In genomic region chr15:71455878-71456277, GRCh38 we compare ENCODE assay signal across 1 cellular context.
TF ChIP-seq lines count a peak whose summit lies in the region.

No MANE protein-coding gene starts in this region.

TF ChIP-seq in HepG2, 621 proteins besides CTCF, POLR2A, EP300 and RAD21 (continued from another document and continues in another):
- TF ChIP-seq, protein P1, sequence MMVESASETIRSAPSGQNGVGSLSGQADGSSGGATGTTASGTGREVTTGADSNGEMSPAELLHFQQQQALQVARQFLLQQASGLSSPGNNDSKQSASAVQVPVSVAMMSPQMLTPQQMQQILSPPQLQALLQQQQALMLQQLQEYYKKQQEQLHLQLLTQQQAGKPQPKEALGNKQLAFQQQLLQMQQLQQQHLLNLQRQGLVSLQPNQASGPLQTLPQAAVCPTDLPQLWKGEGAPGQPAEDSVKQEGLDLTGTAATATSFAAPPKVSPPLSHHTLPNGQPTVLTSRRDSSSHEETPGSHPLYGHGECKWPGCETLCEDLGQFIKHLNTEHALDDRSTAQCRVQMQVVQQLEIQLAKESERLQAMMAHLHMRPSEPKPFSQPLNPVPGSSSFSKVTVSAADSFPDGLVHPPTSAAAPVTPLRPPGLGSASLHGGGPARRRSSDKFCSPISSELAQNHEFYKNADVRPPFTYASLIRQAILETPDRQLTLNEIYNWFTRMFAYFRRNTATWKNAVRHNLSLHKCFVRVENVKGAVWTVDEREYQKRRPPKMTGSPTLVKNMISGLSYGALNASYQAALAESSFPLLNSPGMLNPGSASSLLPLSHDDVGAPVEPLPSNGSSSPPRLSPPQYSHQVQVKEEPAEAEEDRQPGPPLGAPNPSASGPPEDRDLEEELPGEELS (CRISPR knock-in tag; IDR thresholded peaks at IDR 0.05): peak; percentile 92
- TF ChIP-seq ZBTB2 (CRISPR knock-in tag; IDR thresholded peaks at IDR 0.05; ENCODE audit: low read depth): no peak
- TF ChIP-seq MED1 (CRISPR knock-in tag; IDR thresholded peaks at IDR 0.05): peak; percentile 69
- no peak for TF ChIP-seq SNRNP70 (IDR thresholded peaks at IDR 0.05; ENCODE audit: low read depth, low read length)
- TF ChIP-seq, protein P2, sequence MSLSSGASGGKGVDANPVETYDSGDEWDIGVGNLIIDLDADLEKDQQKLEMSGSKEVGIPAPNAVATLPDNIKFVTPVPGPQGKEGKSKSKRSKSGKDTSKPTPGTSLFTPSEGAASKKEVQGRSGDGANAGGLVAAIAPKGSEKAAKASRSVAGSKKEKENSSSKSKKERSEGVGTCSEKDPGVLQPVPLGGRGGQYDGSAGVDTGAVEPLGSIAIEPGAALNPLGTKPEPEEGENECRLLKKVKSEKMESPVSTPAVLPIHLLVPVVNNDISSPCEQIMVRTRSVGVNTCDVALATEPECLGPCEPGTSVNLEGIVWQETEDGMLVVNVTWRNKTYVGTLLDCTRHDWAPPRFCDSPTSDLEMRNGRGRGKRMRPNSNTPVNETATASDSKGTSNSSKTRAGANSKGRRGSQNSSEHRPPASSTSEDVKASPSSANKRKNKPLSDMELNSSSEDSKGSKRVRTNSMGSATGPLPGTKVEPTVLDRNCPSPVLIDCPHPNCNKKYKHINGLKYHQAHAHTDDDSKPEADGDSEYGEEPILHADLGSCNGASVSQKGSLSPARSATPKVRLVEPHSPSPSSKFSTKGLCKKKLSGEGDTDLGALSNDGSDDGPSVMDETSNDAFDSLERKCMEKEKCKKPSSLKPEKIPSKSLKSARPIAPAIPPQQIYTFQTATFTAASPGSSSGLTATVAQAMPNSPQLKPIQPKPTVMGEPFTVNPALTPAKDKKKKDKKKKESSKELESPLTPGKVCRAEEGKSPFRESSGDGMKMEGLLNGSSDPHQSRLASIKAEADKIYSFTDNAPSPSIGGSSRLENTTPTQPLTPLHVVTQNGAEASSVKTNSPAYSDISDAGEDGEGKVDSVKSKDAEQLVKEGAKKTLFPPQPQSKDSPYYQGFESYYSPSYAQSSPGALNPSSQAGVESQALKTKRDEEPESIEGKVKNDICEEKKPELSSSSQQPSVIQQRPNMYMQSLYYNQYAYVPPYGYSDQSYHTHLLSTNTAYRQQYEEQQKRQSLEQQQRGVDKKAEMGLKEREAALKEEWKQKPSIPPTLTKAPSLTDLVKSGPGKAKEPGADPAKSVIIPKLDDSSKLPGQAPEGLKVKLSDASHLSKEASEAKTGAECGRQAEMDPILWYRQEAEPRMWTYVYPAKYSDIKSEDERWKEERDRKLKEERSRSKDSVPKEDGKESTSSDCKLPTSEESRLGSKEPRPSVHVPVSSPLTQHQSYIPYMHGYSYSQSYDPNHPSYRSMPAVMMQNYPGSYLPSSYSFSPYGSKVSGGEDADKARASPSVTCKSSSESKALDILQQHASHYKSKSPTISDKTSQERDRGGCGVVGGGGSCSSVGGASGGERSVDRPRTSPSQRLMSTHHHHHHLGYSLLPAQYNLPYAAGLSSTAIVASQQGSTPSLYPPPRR (CRISPR knock-in tag; IDR thresholded peaks at IDR 0.05; ENCODE audit: borderline replicate concordance): peak; percentile 97
- no peak for TF ChIP-seq ZNF546 (CRISPR knock-in tag; conservative IDR thresholded peaks at IDR 0.05)
- no peak for TF ChIP-seq STAG1 (CRISPR knock-in tag; IDR thresholded peaks at IDR 0.05)
- no peak for TF ChIP-seq MTA3 (CRISPR knock-in tag; IDR thresholded peaks at IDR 0.05)
- no peak for TF ChIP-seq ZNF12 (CRISPR knock-in tag; IDR thresholded peaks at IDR 0.05)
- TF ChIP-seq CHD4 (IDR thresholded peaks at IDR 0.05; ENCODE audit: borderline replicate concordance, low read length): no peak
- no peak for TF ChIP-seq ZNF652 (CRISPR knock-in tag; IDR thresholded peaks at IDR 0.05; ENCODE audit: borderline replicate concordance, low read depth)
- TF ChIP-seq PRMT3 (CRISPR knock-in tag; IDR thresholded peaks at IDR 0.05; ENCODE audit: borderline replicate concordance, low read depth): no peak
- TF ChIP-seq, protein P3, sequence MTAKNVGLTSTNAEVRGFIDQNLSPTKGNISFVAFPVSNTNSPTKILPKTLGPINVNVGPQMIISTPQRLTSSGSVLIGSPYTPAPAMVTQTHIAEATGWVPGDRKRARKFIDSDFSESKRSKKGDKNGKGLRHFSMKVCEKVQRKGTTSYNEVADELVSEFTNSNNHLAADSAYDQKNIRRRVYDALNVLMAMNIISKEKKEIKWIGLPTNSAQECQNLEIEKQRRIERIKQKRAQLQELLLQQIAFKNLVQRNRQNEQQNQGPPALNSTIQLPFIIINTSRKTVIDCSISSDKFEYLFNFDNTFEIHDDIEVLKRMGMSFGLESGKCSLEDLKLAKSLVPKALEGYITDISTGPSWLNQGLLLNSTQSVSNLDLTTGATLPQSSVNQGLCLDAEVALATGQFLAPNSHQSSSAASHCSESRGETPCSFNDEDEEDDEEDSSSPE (CRISPR knock-in tag; IDR thresholded peaks at IDR 0.05): no peak
- TF ChIP-seq ZBTB3 (CRISPR knock-in tag; IDR thresholded peaks at IDR 0.05; ENCODE audit: borderline replicate concordance, low read depth): no peak
- TF ChIP-seq ZNF709 (CRISPR knock-in tag; IDR thresholded peaks at IDR 0.05): no peak
- TF ChIP-seq KAT8 (CRISPR knock-in tag; IDR thresholded peaks at IDR 0.05): no peak
- TF ChIP-seq ZNF235 (CRISPR knock-in tag; IDR thresholded peaks at IDR 0.05; ENCODE audit: borderline replicate concordance): no peak
- peak; percentile 83 for TF ChIP-seq TBX2 (CRISPR knock-in tag; IDR thresholded peaks at IDR 0.05; ENCODE audit: borderline replicate concordance)
- TF ChIP-seq, protein P4, sequence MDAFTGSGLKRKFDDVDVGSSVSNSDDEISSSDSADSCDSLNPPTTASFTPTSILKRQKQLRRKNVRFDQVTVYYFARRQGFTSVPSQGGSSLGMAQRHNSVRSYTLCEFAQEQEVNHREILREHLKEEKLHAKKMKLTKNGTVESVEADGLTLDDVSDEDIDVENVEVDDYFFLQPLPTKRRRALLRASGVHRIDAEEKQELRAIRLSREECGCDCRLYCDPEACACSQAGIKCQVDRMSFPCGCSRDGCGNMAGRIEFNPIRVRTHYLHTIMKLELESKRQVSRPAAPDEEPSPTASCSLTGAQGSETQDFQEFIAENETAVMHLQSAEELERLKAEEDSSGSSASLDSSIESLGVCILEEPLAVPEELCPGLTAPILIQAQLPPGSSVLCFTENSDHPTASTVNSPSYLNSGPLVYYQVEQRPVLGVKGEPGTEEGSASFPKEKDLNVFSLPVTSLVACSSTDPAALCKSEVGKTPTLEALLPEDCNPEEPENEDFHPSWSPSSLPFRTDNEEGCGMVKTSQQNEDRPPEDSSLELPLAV (CRISPR knock-in tag; conservative IDR thresholded peaks at IDR 0.05; ENCODE audit: low read depth): no peak
- TF ChIP-seq TARDBP (CRISPR knock-in tag; IDR thresholded peaks at IDR 0.05): peak; percentile 67
- TF ChIP-seq ATF6 (CRISPR knock-in tag; conservative IDR thresholded peaks at IDR 0.05): no peak
- no peak for TF ChIP-seq NFE2L2 (IDR thresholded peaks at IDR 0.05; ENCODE audit: low read length)
- TF ChIP-seq ZNF530 (CRISPR knock-in tag; IDR thresholded peaks at IDR 0.05; ENCODE audit: low read depth): no peak
- no peak for TF ChIP-seq ZNF660 (CRISPR knock-in tag; IDR thresholded peaks at IDR 0.05; ENCODE audit: borderline replicate concordance, low read depth)
- TF ChIP-seq MIER3 (CRISPR knock-in tag; IDR thresholded peaks at IDR 0.05; ENCODE audit: borderline replicate concordance): 0 out of 2 replicates have a peak, but pooled peaks have one; percentile 66
- TF ChIP-seq HNRNPLL (IDR thresholded peaks at IDR 0.05; ENCODE audit: low read depth, low read length, poor library complexity, severe bottlenecking): peak; percentile 43
- no peak for TF ChIP-seq HNF4G (IDR thresholded peaks at IDR 0.05; ENCODE audit: borderline replicate concordance, low read depth, low read length)
- no peak for TF ChIP-seq HNF4G (CRISPR knock-in tag; IDR thresholded peaks at IDR 0.05; ENCODE audit: borderline replicate concordance, low read depth)
- no peak for TF ChIP-seq FOXC1 (CRISPR knock-in tag; IDR thresholded peaks at IDR 0.05; ENCODE audit: borderline replicate concordance)
- no peak for TF ChIP-seq NFE2 (CRISPR knock-in tag; IDR thresholded peaks at IDR 0.05)
- TF ChIP-seq ZNF33B (CRISPR knock-in tag; IDR thresholded peaks at IDR 0.05): no peak
- peak; percentile 83 for TF ChIP-seq HDAC1 (CRISPR knock-in tag; IDR thresholded peaks at IDR 0.05)
- TF ChIP-seq DRAP1 (CRISPR knock-in tag; IDR thresholded peaks at IDR 0.05): no peak
- no peak for TF ChIP-seq ZC3H4 (CRISPR knock-in tag; IDR thresholded peaks at IDR 0.05; ENCODE audit: borderline replicate concordance)
- TF ChIP-seq, protein P5, sequence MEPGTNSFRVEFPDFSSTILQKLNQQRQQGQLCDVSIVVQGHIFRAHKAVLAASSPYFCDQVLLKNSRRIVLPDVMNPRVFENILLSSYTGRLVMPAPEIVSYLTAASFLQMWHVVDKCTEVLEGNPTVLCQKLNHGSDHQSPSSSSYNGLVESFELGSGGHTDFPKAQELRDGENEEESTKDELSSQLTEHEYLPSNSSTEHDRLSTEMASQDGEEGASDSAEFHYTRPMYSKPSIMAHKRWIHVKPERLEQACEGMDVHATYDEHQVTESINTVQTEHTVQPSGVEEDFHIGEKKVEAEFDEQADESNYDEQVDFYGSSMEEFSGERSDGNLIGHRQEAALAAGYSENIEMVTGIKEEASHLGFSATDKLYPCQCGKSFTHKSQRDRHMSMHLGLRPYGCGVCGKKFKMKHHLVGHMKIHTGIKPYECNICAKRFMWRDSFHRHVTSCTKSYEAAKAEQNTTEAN (CRISPR knock-in tag; conservative IDR thresholded peaks at IDR 0.05): no peak
- TF ChIP-seq TRIM24 (CRISPR knock-in tag; IDR thresholded peaks at IDR 0.05): peak; percentile 35; the same call in 1 of the 2 replicates
- no peak for TF ChIP-seq HNRNPL (IDR thresholded peaks at IDR 0.05; ENCODE audit: low read depth, low read length)
- TF ChIP-seq ZNF614 (CRISPR knock-in tag; IDR thresholded peaks at IDR 0.05; ENCODE audit: borderline replicate concordance): no peak
- TF ChIP-seq SIX4 (CRISPR knock-in tag; IDR thresholded peaks at IDR 0.05): 0 out of 2 replicates have a peak, but pooled peaks have one; percentile 41
- TF ChIP-seq GFI1 (CRISPR knock-in tag; IDR thresholded peaks at IDR 0.05; ENCODE audit: borderline replicate concordance): peak; percentile 92
- no peak for TF ChIP-seq ZNF557 (CRISPR knock-in tag; IDR thresholded peaks at IDR 0.05)
- no peak for TF ChIP-seq TMF1 (CRISPR knock-in tag; IDR thresholded peaks at IDR 0.05; ENCODE audit: low read depth)
- TF ChIP-seq NFATC3 (CRISPR knock-in tag; IDR thresholded peaks at IDR 0.05): no peak
- TF ChIP-seq, protein P6, sequence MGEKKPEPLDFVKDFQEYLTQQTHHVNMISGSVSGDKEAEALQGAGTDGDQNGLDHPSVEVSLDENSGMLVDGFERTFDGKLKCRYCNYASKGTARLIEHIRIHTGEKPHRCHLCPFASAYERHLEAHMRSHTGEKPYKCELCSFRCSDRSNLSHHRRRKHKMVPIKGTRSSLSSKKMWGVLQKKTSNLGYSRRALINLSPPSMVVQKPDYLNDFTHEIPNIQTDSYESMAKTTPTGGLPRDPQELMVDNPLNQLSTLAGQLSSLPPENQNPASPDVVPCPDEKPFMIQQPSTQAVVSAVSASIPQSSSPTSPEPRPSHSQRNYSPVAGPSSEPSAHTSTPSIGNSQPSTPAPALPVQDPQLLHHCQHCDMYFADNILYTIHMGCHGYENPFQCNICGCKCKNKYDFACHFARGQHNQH (CRISPR knock-in tag; IDR thresholded peaks at IDR 0.05): no peak; the same call in 1 of the 2 replicates
- TF ChIP-seq ZNF441 (CRISPR knock-in tag; IDR thresholded peaks at IDR 0.05; ENCODE audit: borderline replicate concordance): no peak
- no peak for TF ChIP-seq DMTF1 (CRISPR knock-in tag; IDR thresholded peaks at IDR 0.05)
- no peak for TF ChIP-seq ZNF10 (CRISPR knock-in tag; IDR thresholded peaks at IDR 0.05; ENCODE audit: borderline replicate concordance, low read depth)
- TF ChIP-seq ZNF207 (IDR thresholded peaks at IDR 0.05; ENCODE audit: borderline replicate concordance): no peak
- peak; percentile 79; the same call in 1 of the 2 replicates for TF ChIP-seq NFIC (IDR thresholded peaks at IDR 0.05; ENCODE audit: low read length)
- peak; percentile 70; the same call in 1 of the 2 replicates for TF ChIP-seq ZNF878 (CRISPR knock-in tag; IDR thresholded peaks at IDR 0.05)
